In genomic region chr10:71211053-71211452, GRCh38 we compare ENCODE assay signal across 1 cellular context.
TF ChIP-seq lines count a peak whose summit lies in the region.

No MANE protein-coding gene starts in this region.

TF ChIP-seq in H1, 55 proteins besides CTCF, POLR2A, EP300 and RAD21 (continued from another document):
- TF ChIP-seq JUN (IDR thresholded peaks at IDR 0.05; ENCODE audit: low read depth, low read length), result no peak
- no peak for TF ChIP-seq RNF2 (IDR thresholded peaks at IDR 0.05; ENCODE audit: borderline replicate concordance, low read depth, low read length, missing control alignments, poor library complexity, severe bottlenecking)
- TF ChIP-seq SP2 (IDR thresholded peaks at IDR 0.05; ENCODE audit: low read length), result no peak
- no peak for TF ChIP-seq SIN3A (conservative IDR thresholded peaks at IDR 0.05 in 1 of 2, IDR thresholded peaks at IDR 0.05 in 1 of 2; ENCODE audit: low read depth in 1 of 2, low read length in 2 of 2)
